In the genomic region with DNA sequence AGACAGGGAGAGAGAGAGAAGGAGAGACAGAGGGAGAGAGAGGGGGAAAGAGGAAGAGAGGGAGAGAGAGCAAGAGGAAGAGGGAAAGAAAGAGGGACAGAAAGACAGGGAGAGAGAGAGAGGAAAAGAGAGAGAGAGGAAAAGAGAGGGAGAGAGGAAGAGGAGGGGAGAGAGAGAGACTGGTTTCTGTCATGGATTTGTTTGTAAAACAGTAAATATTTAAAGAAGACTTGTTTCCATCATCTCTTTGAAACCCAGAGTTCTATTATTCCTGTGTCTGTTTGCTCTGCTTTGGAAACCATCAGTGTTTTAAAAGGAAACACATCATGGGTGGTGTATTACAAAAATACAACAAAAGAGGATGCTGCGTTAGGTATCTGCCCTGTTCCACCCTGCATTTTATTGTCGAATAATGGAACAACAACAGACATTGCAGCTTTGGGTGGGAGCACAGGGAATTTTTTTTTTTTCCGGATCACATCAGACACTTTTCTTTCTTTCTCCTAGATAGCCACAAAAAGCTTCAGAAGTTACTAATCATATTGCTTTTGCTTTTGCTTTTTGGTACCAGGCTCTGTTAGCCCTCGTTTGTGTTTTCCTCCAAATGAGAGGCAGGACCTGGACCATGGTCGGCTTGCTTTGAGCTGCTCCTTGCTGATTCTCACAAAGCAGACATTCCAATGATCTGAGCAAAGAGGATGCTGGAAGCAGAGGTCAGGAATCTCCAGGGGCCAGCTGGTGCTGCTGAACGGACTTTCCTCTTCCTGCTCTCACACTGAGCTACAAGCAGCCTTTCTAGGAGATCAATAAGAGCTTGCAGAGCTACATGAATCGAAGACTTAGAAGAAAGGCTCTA, we compare ENCODE assay signal across 8 cellular contexts.
DNase-seq lines count a peak whose midpoint lies in the region; ATAC-seq, FAIRE-seq and TF ChIP-seq lines count a peak whose summit lies in the region.

No MANE protein-coding gene starts in this region.

- H3K27me3 ChIP-seq in bronchial epithelial cell (ENCODE audit: control insufficient read depth, insufficient read depth, low read length) (no peaks in the 10 kb centered on the region), tibial artery (no peaks in the 10 kb centered on the region)

- H3K27me3 Mint-ChIP-seq in T-helper 1 cell treated with Interleukin-12 subunit alpha and Interleukin-12 subunit beta and Interleukin-4 antibody, amounts not matched to agents 30 μg/mL and 1 μg/mL, for 36 hours (ENCODE audit: low read depth), result peaks cover 31% of the 10 kb centered on the region

- no peak for FAIRE-seq in bronchial epithelial cell (lab: Jason Lieb, UNC)

- no peaks in the 10 kb centered on the region for H3K36me3 Mint-ChIP-seq in T-helper 1 cell treated with Interleukin-12 subunit alpha and Interleukin-12 subunit beta and Interleukin-4 antibody, amounts not matched to agents 30 μg/mL and 1 μg/mL, for 36 hours (ENCODE audit: low read depth)

- H3K4me3 Mint-ChIP-seq in T-helper 1 cell treated with Interleukin-12 subunit alpha and Interleukin-12 subunit beta and Interleukin-4 antibody, amounts not matched to agents 30 μg/mL and 1 μg/mL, for 36 hours, result peak overlapping the region; percentile 49

- peak overlapping the region; percentile 20 for H3K27ac Mint-ChIP-seq in T-helper 1 cell treated with Interleukin-12 subunit alpha and Interleukin-12 subunit beta and Interleukin-4 antibody, amounts not matched to agents 30 μg/mL and 1 μg/mL, for 36 hours

- DNase-seq in T-helper 1 cell, result no peak
- peak; percentile 43 for DNase-seq in bronchial epithelial cell (ENCODE audit: low read depth)
- peak; percentile 92 for DNase-seq in kidney tubule cell (ENCODE audit: low spot score)
- DNase-seq in tibial artery, result no peak
- DNase-seq in NCI-H2196 treated with DMSO at 0.1 percent for 48 hours (lab: John Stamatoyannopoulos, UW; ENCODE audit: unreplicated experiment), result no peak

- no peaks in the 10 kb centered on the region for H3K9me3 Mint-ChIP-seq in T-helper 1 cell treated with Interleukin-12 subunit alpha and Interleukin-12 subunit beta and Interleukin-4 antibody, amounts not matched to agents 30 μg/mL and 1 μg/mL, for 36 hours

- TF ChIP-seq CTCF in bronchial epithelial cell (IDR thresholded peaks at IDR 0.05; ENCODE audit: insufficient read depth, low read length, severe bottlenecking), result no peak
- TF ChIP-seq CTCF in tibial artery (IDR thresholded peaks at IDR 0.05), result no peak

- peak overlapping the region; percentile 45 to 52 for H3K27ac ChIP-seq in tibial artery

- intact Hi-C loops in tibial artery (cut with DNase I; ENCODE audit: low total_unique reads), result no loop called here

- H3K36me3 ChIP-seq in bronchial epithelial cell (ENCODE audit: control insufficient read depth, insufficient read depth, low read length), result no peaks in the 10 kb centered on the region
- no peaks in the 10 kb centered on the region for H3K36me3 ChIP-seq in tibial artery

- peaks cover 0 to 29% (median 21%) of the 10 kb centered on the region in 4 donors for H3K4me1 ChIP-seq in tibial artery

- ATAC-seq in HG02870 (IDR thresholded peaks at IDR 0.05; ENCODE audit: unreplicated experiment), result no peak
- no peak for ATAC-seq in GM21576 (IDR thresholded peaks at IDR 0.05; ENCODE audit: unreplicated experiment)

- no peak overlapping the region for H3K4me3 ChIP-seq in bronchial epithelial cell (ENCODE audit: low read depth, low read length)
- no peak overlapping the region for H3K4me3 ChIP-seq in tibial artery

- peaks cover 20% of the 10 kb centered on the region for H3K4me1 Mint-ChIP-seq in T-helper 1 cell treated with Interleukin-12 subunit alpha and Interleukin-12 subunit beta and Interleukin-4 antibody, amounts not matched to agents 30 μg/mL and 1 μg/mL, for 36 hours (ENCODE audit: low read depth)

- H3K9me3 ChIP-seq in tibial artery, result no peaks in the 10 kb centered on the region

Comparison
In these comparisons a context has a peak if more than half of its experiments do, and no peak if none do; other contexts are left out.
1. DNase-seq: peak in bronchial epithelial cell (single experiment) and kidney tubule cell (single experiment); none in T-helper 1 cell (0 of 5), tibial artery (0 of 2) and NCI-H2196 treated with DMSO at 0.1 percent for 48 hours (single experiment).